In genomic region chr20:4216142-4216735, GRCh38 we compare ENCODE assay signal across 25 cellular contexts. TPM values are rescaled to one million over a fixed set of nuclear protein-coding genes. Genes with fewer than 3 reads are reported as not detected.
DNase-seq lines count a peak whose midpoint lies in the region; ATAC-seq, FAIRE-seq and TF ChIP-seq lines count a peak whose summit lies in the region.
"Had no signal": no experiment of that assay in that cellular context is flagged by ENCODE, and none has a peak within 500 bp of the region (broad histone marks: within the 10 kb centered on the region; RNA-seq: fewer than 3 reads in every experiment).

No MANE protein-coding gene starts in this region.

- no peak for TF ChIP-seq CTCF in HFFc6 (IDR thresholded peaks at IDR 0.05)

- intact Hi-C loops in sciatic nerve (cut with DNase I) (loop anchor here (10.0 kb wide), 1 partner anchor 839 kb away; no protein-coding TSS in a partner anchor), left ventricle myocardium superior (cut with micrococcal nuclease) (no loop called here)

- no peaks in the 10 kb centered on the region; the same call in 1 of the 2 replicates for H3K27me3 Mint-ChIP-seq in HFFc6 (ENCODE audit: insufficient read depth)

- DNase-seq in AG08396 (ENCODE audit: low spot score) (peak; percentile 37), HFFc6 (peak; percentile 31), fibroblast of peridontal ligament (ENCODE audit: extremely low read depth) (peak; percentile 65), sciatic nerve (ENCODE audit: low spot score) (no peak), left ventricle myocardium superior (no peak), HTR-8/SVneo (ENCODE audit: insufficient read length, low spot score) (no peak)
- DNase-seq: activated CD4-positive, alpha-beta T cell treated with anti-CD3 and anti-CD28 coated beads, Interleukin-2, amount 50 U/mL, for 1 hour; activated T-cell treated with anti-CD3 and anti-CD28 coated beads, Interleukin-2, amount 50 U/mL, for 4 hours; effector CD8-positive, alpha-beta T cell; left cardiac atrium; mesendoderm; NCI-H1048; NCI-H1694 treated with DMSO at 0.1 percent for 48 hours; NCI-H526 treated with DMSO at 0.1 percent for 48 hours; Right ventricle myocardium superior; stomach; T1000; thyroid gland had no signal

- peaks cover 34% of the 10 kb centered on the region for H3K4me1 Mint-ChIP-seq in HFFc6 (ENCODE audit: low read depth)

- H3K9me3 Mint-ChIP-seq in HFFc6 = no peaks in the 10 kb centered on the region
- H3K9me3 Mint-ChIP-seq: activated T-cell treated with anti-CD3 and anti-CD28 coated beads, Interleukin-2, amount 50 U/mL, for 4 hours had no signal

- no peak for FAIRE-seq in HTR-8/SVneo (lab: Jason Lieb, UNC)
- FAIRE-seq: colon, D721Med, frontal cortex, GM12878, H54 had no signal

- ATAC-seq in sciatic nerve (peak; percentile 5), left ventricle myocardium superior (no peak), GM18511 (IDR thresholded peaks at IDR 0.05; ENCODE audit: unreplicated experiment) (no peak), GM18870 (IDR thresholded peaks at IDR 0.05; ENCODE audit: unreplicated experiment) (no peak)
- ATAC-seq: activated T-cell treated with anti-CD3 and anti-CD28 coated beads, Interleukin-2, amount 50 U/mL, for 4 hours; GM12878 had no signal

- peak overlapping the region; percentile 52 for H3K27ac Mint-ChIP-seq in HFFc6

- peaks cover 13% of the 10 kb centered on the region for H3K36me3 Mint-ChIP-seq in HFFc6 (ENCODE audit: low read depth)

- H3K4me3 Mint-ChIP-seq in HFFc6 = no peak overlapping the region
- H3K4me3 Mint-ChIP-seq: activated T-cell treated with anti-CD3 and anti-CD28 coated beads, Interleukin-2, amount 50 U/mL, for 4 hours had no signal

RNA-seq across cellular contexts. Expression of gene ADRA1D, which starts 32.8 kb away (rescaled TPM):
- total RNA-seq in HFFc6 (2021; fragmentation: NEBNext Ultra II Directional; extraction: Animal tissue kit (Norgen Biotek cat#: 25700)) = 10 to 100 TPM; 20.8 to 39.8 (median 32.3) TPM
- total RNA-seq in sciatic nerve (11.9 TPM), left ventricle myocardium superior (0.20 TPM)
- total RNA-seq: activated T-cell treated with anti-CD3 and anti-CD28 coated beads, Interleukin-2, amount 50 U/mL, for 4 hours had no signal

Comparison
In these comparisons a context has a peak if more than half of its experiments do, and no peak if none do; other contexts are left out.
1. DNase-seq: peak in AG08396 (single experiment), HFFc6 (single experiment) and fibroblast of peridontal ligament (single experiment); none in sciatic nerve (single experiment), left ventricle myocardium superior (single experiment) and HTR-8/SVneo (single experiment).
2. RNA of gene ADRA1D, which starts 32.8 kb away (total RNA-seq): 20.8 to 39.8 TPM in HFFc6 and 11.9 TPM in sciatic nerve (single experiment); 0.20 TPM in left ventricle myocardium superior (single experiment); every median in the first group is over 10 times any median in the second.